In genomic region chr1:8377382-8377928, GRCh38 we compare ENCODE assay signal across 18 cellular contexts. TPM values are rescaled to one million over a fixed set of nuclear protein-coding genes. Genes with fewer than 3 reads are reported as not detected.
DNase-seq lines count a peak whose midpoint lies in the region; ATAC-seq and TF ChIP-seq lines count a peak whose summit lies in the region.
"Had no signal": no experiment of that assay in that cellular context is flagged by ENCODE, and none has a peak within 500 bp of the region (broad histone marks: within the 10 kb centered on the region; RNA-seq: fewer than 3 reads in every experiment).

No MANE protein-coding gene starts in this region.

- no TSS peak for BruUV-seq in Panc1 (replicated peaks; lab: Mats Ljungman, UMichigan)

- H3K9ac ChIP-seq in smooth muscle cell (ENCODE audit: low read depth), result no peak overlapping the region

- in situ Hi-C loops in Panc1 (cut with HindIII; ENCODE audit: low pct_unique_long_range_greater_than_20kb, low sequenced_read_pairs), result no loop called here

- H3K4me1 ChIP-seq in HEK293 (ENCODE audit: control insufficient read depth, insufficient read depth, low read length), result peaks cover 12% of the 10 kb centered on the region
- peaks cover 75% of the 10 kb centered on the region for H3K4me1 ChIP-seq in Panc1 (ENCODE audit: control insufficient read depth, insufficient read depth, low read length)
- H3K4me1 ChIP-seq in hepatocyte (ENCODE audit: insufficient read depth), result peaks cover 42% of the 10 kb centered on the region
- H3K4me1 ChIP-seq in smooth muscle cell (ENCODE audit: low read depth), result peaks cover 66% of the 10 kb centered on the region

- TF ChIP-seq CTCF in HEK293 (tag by site-specific recombination; IDR thresholded peaks at IDR 0.05) (no peak), Panc1 (IDR thresholded peaks at IDR 0.05) (no peak), hepatocyte (IDR thresholded peaks at IDR 0.05; ENCODE audit: poor library complexity) (no peak), smooth muscle cell (IDR thresholded peaks at IDR 0.05; ENCODE audit: borderline replicate concordance, insufficient read depth, poor library complexity, severe bottlenecking) (no peak)

- H4K20me1 ChIP-seq in hepatocyte (ENCODE audit: insufficient read depth, poor library complexity, severe bottlenecking) (peaks cover 79% of the 10 kb centered on the region), smooth muscle cell (ENCODE audit: low read depth) (peaks cover 100% of the 10 kb centered on the region)

- ATAC-seq in Panc1 (no peak), GM19395 (IDR thresholded peaks at IDR 0.05; ENCODE audit: unreplicated experiment) (no peak)
- ATAC-seq: stimulated activated naive CD8-positive, alpha-beta T cell treated with anti-CD3 and anti-CD28 coated beads, Interleukin-15, amount 100 ng/mL, for 72 hours had no signal

- intact Hi-C loops in Panc1 (cut with micrococcal nuclease; ENCODE audit: unreplicated experiment), result no loop called here

- peaks cover 0 to 10% of the 10 kb centered on the region in 2 experiments; a peak in 1 of 3 replicates for H3K36me3 ChIP-seq in HEK293 (ENCODE audit: control insufficient read depth in 2 of 2, insufficient read depth in 1 of 2, low read length in 2 of 2)
- peaks cover 13% of the 10 kb centered on the region for H3K36me3 ChIP-seq in Panc1 (ENCODE audit: control insufficient read depth, insufficient read depth, low read length)
- H3K36me3 ChIP-seq in hepatocyte (replicated peaks; ENCODE audit: insufficient read depth, low read depth), result no peaks in the 10 kb centered on the region
- no peaks in the 10 kb centered on the region for H3K36me3 ChIP-seq in smooth muscle cell (ENCODE audit: low read depth)
- H3K36me3 ChIP-seq: BE2C had no signal

- H3K9me3 ChIP-seq in HEK293 (ENCODE audit: control insufficient read depth, insufficient read depth, low read depth, low read length) (no peaks in the 10 kb centered on the region), Panc1 (ENCODE audit: control insufficient read depth, insufficient read depth, low read depth, low read length) (no peaks in the 10 kb centered on the region), hepatocyte (ENCODE audit: low read depth) (no peaks in the 10 kb centered on the region), smooth muscle cell (replicated peaks; ENCODE audit: low read depth) (no peaks in the 10 kb centered on the region)
- H3K9me3 ChIP-seq: BE2C had no signal

- H2AFZ ChIP-seq in hepatocyte (no peak overlapping the region), smooth muscle cell (ENCODE audit: low read depth) (no peak overlapping the region)

- POLR2A ChIA-PET in HEK293 (lab: Yijun Ruan, JAX), result no interaction called here
- POLR2A ChIA-PET in Panc1 (lab: Charles Lee), result no interaction called here

- H3K79me2 ChIP-seq in hepatocyte, result peaks cover 91% of the 10 kb centered on the region
- peaks cover 76% of the 10 kb centered on the region for H3K79me2 ChIP-seq in smooth muscle cell (ENCODE audit: low read depth)

- H3K27me3 ChIP-seq in Panc1 (ENCODE audit: control insufficient read depth, insufficient read depth, low read length), result no peaks in the 10 kb centered on the region
- H3K27me3 ChIP-seq in hepatocyte, result no peaks in the 10 kb centered on the region
- no peaks in the 10 kb centered on the region for H3K27me3 ChIP-seq in smooth muscle cell (ENCODE audit: low read depth)
- H3K27me3 ChIP-seq: BE2C had no signal

- DNase-seq in Panc1 (ENCODE audit: low read depth, low spot score) (no peak), hepatocyte (ENCODE audit: low spot score) (no peak), smooth muscle cell (lab: John Stamatoyannopoulos, UW; ENCODE audit: unreplicated experiment) (no peak), NCI-H69 (lab: John Stamatoyannopoulos, UW) (no peak), NCI-H2196 (lab: John Stamatoyannopoulos, UW; ENCODE audit: unreplicated experiment) (no peak)
- DNase-seq: activated CD8-positive, alpha-beta memory T cell treated with anti-CD3 and anti-CD28 coated beads for 24 hours; BE2C; Calu3; central memory CD4-positive, alpha-beta T cell; effector CD4-positive, alpha-beta T cell; hypothalamus; NCI-H2081; NCI-H524; SHP77; stimulated activated naive CD8-positive, alpha-beta T cell treated with anti-CD3 and anti-CD28 coated beads, Interleukin-15, amount 100 ng/mL, for 72 hours; T-helper 1 cell had no signal

- H3K27ac ChIP-seq in HEK293 (ENCODE audit: extremely low read depth, low read depth, low read length) (no peak overlapping the region), Panc1 (ENCODE audit: low read length) (peak overlapping the region; percentile 55), hepatocyte (peak overlapping the region; percentile 20), smooth muscle cell (ENCODE audit: low read depth) (peak overlapping the region; percentile 0)

- H3K4me3 ChIP-seq in HEK293 (ENCODE audit: low read depth, low read length), result no peak overlapping the region
- no peak overlapping the region for H3K4me3 ChIP-seq in Panc1 (ENCODE audit: low read depth in 2 of 2, low read length in 2 of 2)
- H3K4me3 ChIP-seq in hepatocyte, result no peak overlapping the region
- H3K4me3 ChIP-seq in smooth muscle cell, result no peak overlapping the region

- CTCF ChIA-PET in HEK293 (lab: Yijun Ruan, JAX), result interaction anchor here (1.3 kb wide), 1 partner anchor 297 kb away, joined by 4 read pairs; no protein-coding TSS in a partner anchor
- CTCF ChIA-PET in Panc1 (lab: Charles Lee), result no interaction called here

- H3K9me2 ChIP-seq in hepatocyte (replicated peaks; ENCODE audit: insufficient read depth), result no peaks in the 10 kb centered on the region

- peak overlapping the region; percentile 33 for H3K4me2 ChIP-seq in hepatocyte
- peak overlapping the region; percentile 43 for H3K4me2 ChIP-seq in smooth muscle cell

- 40% methylated on average over 17 of the region's 17 CpGs for WGBS in hepatocyte (ENCODE audit: low lambda C conversion rate, missing lambda C conversion rate)
- 59% methylated on average over 17 of the region's 17 CpGs for WGBS in smooth muscle cell (ENCODE audit: low lambda C conversion rate)

- peaks cover 48% of the 10 kb centered on the region for H3F3A ChIP-seq in smooth muscle cell (ENCODE audit: low read depth)

TF ChIP-seq in HEK293, 187 proteins besides CTCF, POLR2A, EP300 and RAD21:
- TF ChIP-seq ZNF280C (tag by site-specific recombination; IDR thresholded peaks at IDR 0.05), result no peak
- no peak for TF ChIP-seq ZNF626 (tag by site-specific recombination; IDR thresholded peaks at IDR 0.05)
- no peak for TF ChIP-seq ZNF610 (tag by site-specific recombination; IDR thresholded peaks at IDR 0.05; ENCODE audit: borderline replicate concordance)
- no peak for TF ChIP-seq ZNF350 (tag by site-specific recombination; IDR thresholded peaks at IDR 0.05)
- TF ChIP-seq ZNF18 (tag by site-specific recombination; IDR thresholded peaks at IDR 0.05), result no peak
- TF ChIP-seq ZNF2 (tag by site-specific recombination; IDR thresholded peaks at IDR 0.05), result no peak
- TF ChIP-seq, protein P1, sequence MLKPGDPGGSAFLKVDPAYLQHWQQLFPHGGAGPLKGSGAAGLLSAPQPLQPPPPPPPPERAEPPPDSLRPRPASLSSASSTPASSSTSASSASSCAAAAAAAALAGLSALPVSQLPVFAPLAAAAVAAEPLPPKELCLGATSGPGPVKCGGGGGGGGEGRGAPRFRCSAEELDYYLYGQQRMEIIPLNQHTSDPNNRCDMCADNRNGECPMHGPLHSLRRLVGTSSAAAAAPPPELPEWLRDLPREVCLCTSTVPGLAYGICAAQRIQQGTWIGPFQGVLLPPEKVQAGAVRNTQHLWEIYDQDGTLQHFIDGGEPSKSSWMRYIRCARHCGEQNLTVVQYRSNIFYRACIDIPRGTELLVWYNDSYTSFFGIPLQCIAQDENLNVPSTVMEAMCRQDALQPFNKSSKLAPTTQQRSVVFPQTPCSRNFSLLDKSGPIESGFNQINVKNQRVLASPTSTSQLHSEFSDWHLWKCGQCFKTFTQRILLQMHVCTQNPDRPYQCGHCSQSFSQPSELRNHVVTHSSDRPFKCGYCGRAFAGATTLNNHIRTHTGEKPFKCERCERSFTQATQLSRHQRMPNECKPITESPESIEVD (tag by site-specific recombination; IDR thresholded peaks at IDR 0.05), result peak; percentile 57
- TF ChIP-seq ZNF37A (tag by site-specific recombination; IDR thresholded peaks at IDR 0.05), result no peak
TF ChIP-seq in HEK293: peak in this region for 1.

RNA-seq across cellular contexts. Expression of gene SLC45A1, which starts 59.5 kb away (rescaled TPM):
- total RNA-seq in Panc1 (2021; ENCODE audit: unreplicated experiment) (11.3 TPM), hepatocyte (0.24 and 0.27 TPM in 2 replicates), smooth muscle cell (1.7 TPM in 1 of 2 replicates, not detected in the other)
- 49.4 TPM for polyA plus RNA-seq in Panc1 (2012; ENCODE audit: insufficient read length)
- polyA plus RNA-seq in hepatocyte (1.0 and 1.6 TPM in 2 replicates), smooth muscle cell (1.8 and 3.0 TPM in 2 replicates)
